Comparison of ENCODE assay signal across 1 cellular context in genomic region chr3:68032219-68032618, GRCh38.
TF ChIP-seq lines count a peak whose summit lies in the region.

No MANE protein-coding gene starts in this region.

TF ChIP-seq in H1, 55 proteins besides CTCF, POLR2A, EP300 and RAD21:
- TF ChIP-seq JUN (IDR thresholded peaks at IDR 0.05; ENCODE audit: low read depth, low read length) (no peak), GABPA (IDR thresholded peaks at IDR 0.05; ENCODE audit: borderline replicate concordance, insufficient read depth, low read length) (no peak), YY1 (IDR thresholded peaks at IDR 0.05; ENCODE audit: low read depth, low read length) (no peak), CREB1 (IDR thresholded peaks at IDR 0.05) (no peak), TBP (IDR thresholded peaks at IDR 0.05; ENCODE audit: low read depth, low read length) (no peak), SAP30 (IDR thresholded peaks at IDR 0.05; ENCODE audit: insufficient read depth, insufficient replicate concordance, low read length) (no peak), KDM5A (IDR thresholded peaks at IDR 0.05; ENCODE audit: low read length) (no peak), SP1 (IDR thresholded peaks at IDR 0.05; ENCODE audit: low read depth, low read length) (no peak), TAF1 (IDR thresholded peaks at IDR 0.05; ENCODE audit: low read depth, low read length) (no peak), SIX5 (IDR thresholded peaks at IDR 0.05; ENCODE audit: low read depth, low read length) (no peak), POU5F1 (IDR thresholded peaks at IDR 0.05; ENCODE audit: low read depth, low read length) (no peak), CEBPB (IDR thresholded peaks at IDR 0.05; ENCODE audit: low read depth, low read length) (no peak), SP4 (IDR thresholded peaks at IDR 0.05; ENCODE audit: low read length) (no peak), ASH2L (IDR thresholded peaks at IDR 0.05; ENCODE audit: low read length) (no peak), TAF7 (optimal IDR thresholded peaks at IDR 0.05; ENCODE audit: borderline replicate concordance, low read depth, low read length) (no peak), E2F6 (IDR thresholded peaks at IDR 0.05) (no peak), SRF (IDR thresholded peaks at IDR 0.05; ENCODE audit: low read depth, low read length) (no peak)
